ENCODE assay signal across 1 cellular context in genomic region chr2:170324640-170325046, GRCh38.
TF ChIP-seq lines count a peak whose summit lies in the region.

No MANE protein-coding gene starts in this region.

TF ChIP-seq in GM23338, 12 proteins besides CTCF, POLR2A, EP300 and RAD21 (continued from another document):
- TF ChIP-seq, protein P1, sequence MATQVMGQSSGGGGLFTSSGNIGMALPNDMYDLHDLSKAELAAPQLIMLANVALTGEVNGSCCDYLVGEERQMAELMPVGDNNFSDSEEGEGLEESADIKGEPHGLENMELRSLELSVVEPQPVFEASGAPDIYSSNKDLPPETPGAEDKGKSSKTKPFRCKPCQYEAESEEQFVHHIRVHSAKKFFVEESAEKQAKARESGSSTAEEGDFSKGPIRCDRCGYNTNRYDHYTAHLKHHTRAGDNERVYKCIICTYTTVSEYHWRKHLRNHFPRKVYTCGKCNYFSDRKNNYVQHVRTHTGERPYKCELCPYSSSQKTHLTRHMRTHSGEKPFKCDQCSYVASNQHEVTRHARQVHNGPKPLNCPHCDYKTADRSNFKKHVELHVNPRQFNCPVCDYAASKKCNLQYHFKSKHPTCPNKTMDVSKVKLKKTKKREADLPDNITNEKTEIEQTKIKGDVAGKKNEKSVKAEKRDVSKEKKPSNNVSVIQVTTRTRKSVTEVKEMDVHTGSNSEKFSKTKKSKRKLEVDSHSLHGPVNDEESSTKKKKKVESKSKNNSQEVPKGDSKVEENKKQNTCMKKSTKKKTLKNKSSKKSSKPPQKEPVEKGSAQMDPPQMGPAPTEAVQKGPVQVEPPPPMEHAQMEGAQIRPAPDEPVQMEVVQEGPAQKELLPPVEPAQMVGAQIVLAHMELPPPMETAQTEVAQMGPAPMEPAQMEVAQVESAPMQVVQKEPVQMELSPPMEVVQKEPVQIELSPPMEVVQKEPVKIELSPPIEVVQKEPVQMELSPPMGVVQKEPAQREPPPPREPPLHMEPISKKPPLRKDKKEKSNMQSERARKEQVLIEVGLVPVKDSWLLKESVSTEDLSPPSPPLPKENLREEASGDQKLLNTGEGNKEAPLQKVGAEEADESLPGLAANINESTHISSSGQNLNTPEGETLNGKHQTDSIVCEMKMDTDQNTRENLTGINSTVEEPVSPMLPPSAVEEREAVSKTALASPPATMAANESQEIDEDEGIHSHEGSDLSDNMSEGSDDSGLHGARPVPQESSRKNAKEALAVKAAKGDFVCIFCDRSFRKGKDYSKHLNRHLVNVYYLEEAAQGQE (IDR thresholded peaks at IDR 0.05; ENCODE audit: unreplicated experiment) = no peak
- TF ChIP-seq EZH2 (IDR thresholded peaks at IDR 0.05; ENCODE audit: low read depth, unreplicated experiment) (no peak), CREB1 (CRISPR knock-in tag; IDR thresholded peaks at IDR 0.05; ENCODE audit: low read depth) (no peak), ZNF114 (CRISPR knock-in tag; IDR thresholded peaks at IDR 0.05) (0 out of 2 replicates have a peak, but pooled peaks have one; percentile 80)
